In the genomic region with DNA sequence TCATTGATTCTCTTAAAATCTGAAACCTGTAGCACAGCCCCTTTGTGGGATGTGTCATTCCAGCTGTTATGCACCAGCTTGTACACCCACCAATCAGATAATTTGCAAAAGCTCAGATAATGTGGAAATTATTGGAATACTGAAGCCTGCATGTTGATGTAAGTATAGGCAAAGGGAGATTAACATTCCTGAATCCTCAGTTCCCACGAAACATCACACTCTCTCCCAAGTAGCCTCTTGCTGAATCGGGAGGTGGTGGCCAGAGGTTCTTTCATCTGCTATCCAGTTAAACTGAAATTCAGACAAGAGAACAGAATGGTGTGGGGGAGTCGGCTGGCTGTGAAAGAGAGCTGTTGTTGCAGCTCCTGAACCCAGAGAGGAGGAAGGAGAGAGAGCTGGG, we compare ENCODE assay signal across 17 cellular contexts.
"Had no signal": no experiment of that assay in that cellular context is flagged by ENCODE, and none has a peak within 500 bp of the region (broad histone marks: within the 10 kb centered on the region; RNA-seq: fewer than 3 reads in every experiment).

No MANE protein-coding gene starts in this region.

- ATAC-seq: activated T-cell treated with anti-CD3 and anti-CD28 coated beads, Interleukin-2, amount 50 U/mL, for 4 hours; left lung; naive thymus-derived CD4-positive, alpha-beta T cell; stimulated activated naive CD8-positive, alpha-beta T cell treated with anti-CD3 and anti-CD28 coated beads, Interleukin-15, Interleukin-2, amounts not matched to agents 100 U/mL and 50 U/mL, for 24 hours had no signal

- H3K4me3 ChIP-seq: left lung, lung, upper lobe of left lung had no signal

- H3K9me3 Mint-ChIP-seq: activated naive CD8-positive, alpha-beta T cell treated with anti-CD3 and anti-CD28 coated beads, Interleukin-2, amount 10 ng/mL, durations not matched to agents 7 days and 5 days; activated T-cell treated with anti-CD3 and anti-CD28 coated beads, Interleukin-2, amount 50 U/mL, for 4 hours; activated T-helper 2 cell treated with anti-CD3 and anti-CD28 coated beads, Interferon-gamma antibody, Interleukin-2, Interleukin-4, amounts not matched to agents 10 μg/mL and 5 μg/mL and 100 μg/mL, durations not matched to agents 14 hours and 24 hours and 36 hours; immature natural killer cell had no signal

- H3K27ac ChIP-seq: epithelial cell of prostate, left lung, upper lobe of left lung had no signal

- H3K36me3 ChIP-seq: left lung, upper lobe of left lung had no signal

- H3K4me1 ChIP-seq: upper lobe of left lung had no signal

- H3K27ac Mint-ChIP-seq: activated naive CD8-positive, alpha-beta T cell treated with anti-CD3 and anti-CD28 coated beads, Interleukin-2, amount 10 ng/mL, durations not matched to agents 7 days and 5 days; activated T-helper 2 cell treated with anti-CD3 and anti-CD28 coated beads, Interferon-gamma antibody, Interleukin-2, Interleukin-4, amounts not matched to agents 10 μg/mL and 5 μg/mL and 100 μg/mL, durations not matched to agents 14 hours and 24 hours and 36 hours; brain; immature natural killer cell; naive thymus-derived CD4-positive, alpha-beta T cell; progenitor cell of endocrine pancreas had no signal

- DNase-seq: activated CD4-positive, alpha-beta T cell treated with anti-CD3 and anti-CD28 coated beads for 1 hour; activated naive CD4-positive, alpha-beta T cell treated with Interleukin-2 at 50 U/mL for 16 hours; activated naive CD8-positive, alpha-beta T cell treated with anti-CD3 and anti-CD28 coated beads, Interleukin-2, amount 10 ng/mL, durations not matched to agents 7 days and 5 days; activated T-cell treated with anti-CD3 and anti-CD28 coated beads, Interleukin-2, amount 50 U/mL, for 4 hours; foreskin melanocyte; immature natural killer cell; naive thymus-derived CD4-positive, alpha-beta T cell; retina; stimulated activated CD4-positive, alpha-beta T cell treated with anti-CD3 and anti-CD28 coated beads, Interleukin-4, amount 100 ng/mL, for 24 hours; stimulated activated naive CD8-positive, alpha-beta T cell treated with anti-CD3 and anti-CD28 coated beads, Interleukin-15, Interleukin-2, amounts not matched to agents 100 U/mL and 50 U/mL, for 24 hours; upper lobe of left lung had no signal

- H3K27me3 ChIP-seq: left lung, upper lobe of left lung had no signal

- H3K4me3 Mint-ChIP-seq: activated naive CD8-positive, alpha-beta T cell treated with anti-CD3 and anti-CD28 coated beads, Interleukin-2, amount 10 ng/mL, durations not matched to agents 7 days and 5 days; activated T-cell treated with anti-CD3 and anti-CD28 coated beads, Interleukin-2, amount 50 U/mL, for 4 hours; brain; immature natural killer cell; naive thymus-derived CD4-positive, alpha-beta T cell had no signal

- H3K36me3 Mint-ChIP-seq: activated naive CD8-positive, alpha-beta T cell treated with anti-CD3 and anti-CD28 coated beads, Interleukin-2, amount 10 ng/mL, durations not matched to agents 7 days and 5 days; brain; immature natural killer cell had no signal

- H3K4me1 Mint-ChIP-seq: immature natural killer cell; naive thymus-derived CD4-positive, alpha-beta T cell had no signal
